19 cellular contexts compared by ENCODE assay signal in the genomic region with DNA sequence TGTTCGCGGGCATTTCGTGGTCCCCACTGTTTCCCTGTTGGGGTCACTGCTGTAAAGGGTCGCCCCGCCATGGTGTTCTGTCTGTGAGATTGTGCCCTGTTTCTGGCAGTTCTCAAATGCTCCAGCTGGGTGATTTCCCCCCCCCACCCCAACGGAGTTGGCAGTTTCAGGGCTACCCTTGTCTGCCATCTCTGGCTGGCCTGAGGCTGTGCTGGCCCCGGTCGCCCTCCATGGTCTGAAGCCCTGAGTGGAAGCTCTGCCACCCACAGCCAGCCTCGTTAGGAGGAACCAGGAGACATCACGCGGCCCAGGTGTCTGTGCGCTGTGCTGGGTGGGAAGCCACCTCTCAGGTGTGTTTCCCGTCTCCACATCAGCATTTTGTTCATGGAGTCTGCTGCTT.
"Had no signal": no experiment of that assay in that cellular context is flagged by ENCODE, and none has a peak within 500 bp of the region (broad histone marks: within the 10 kb centered on the region; RNA-seq: fewer than 3 reads in every experiment).

No MANE protein-coding gene starts in this region.

- H3K9ac ChIP-seq: parathyroid adenoma had no signal

- H3K36me3 ChIP-seq: gastroesophageal sphincter, prostate gland, right lobe of liver, tibial artery, vagina had no signal

- H3K4me3 Mint-ChIP-seq: mesothelial cell of epicardium; natural killer cell; stimulated activated memory B cell treated with anti-CD40 and anti-IgM and Interleukin-4, amounts not matched to agents 10 μg/mL and 1 μg/mL and 100 μg/mL, for 72 hours; stimulated activated naive CD8-positive, alpha-beta T cell treated with anti-CD3 and anti-CD28 coated beads, Interleukin-15, Interleukin-2, amounts not matched to agents 100 ng/mL and 50 ng/mL, for 24 hours had no signal

- H3K9me3 ChIP-seq: esophagus muscularis mucosa, gastroesophageal sphincter, prostate gland, right lobe of liver, tibial artery, upper lobe of left lung, vagina had no signal

- ATAC-seq: gastroesophageal sphincter; left lobe of liver; natural killer cell; right lobe of liver; stimulated activated memory B cell treated with anti-CD40 and anti-IgM and Interleukin-4, amounts not matched to agents 10 μg/mL and 1 μg/mL and 100 μg/mL, for 72 hours had no signal

- H3K9me3 Mint-ChIP-seq: natural killer cell; stimulated activated memory B cell treated with anti-CD40 and anti-IgM and Interleukin-4, amounts not matched to agents 10 μg/mL and 1 μg/mL and 100 μg/mL, for 72 hours; stimulated activated naive CD8-positive, alpha-beta T cell treated with anti-CD3 and anti-CD28 coated beads, Interleukin-15, Interleukin-2, amounts not matched to agents 100 ng/mL and 50 ng/mL, for 24 hours had no signal

- H3K36me3 Mint-ChIP-seq: natural killer cell; stimulated activated memory B cell treated with anti-CD40 and anti-IgM and Interleukin-4, amounts not matched to agents 10 μg/mL and 1 μg/mL and 100 μg/mL, for 72 hours had no signal

- DNase-seq: effector memory CD4-positive, alpha-beta T cell; kidney glomerular epithelial cell; mammary epithelial cell; natural killer cell; right lobe of liver; stimulated activated CD4-positive, alpha-beta T cell treated with anti-CD3 and anti-CD28 coated beads, Interleukin-4, amount 100 ng/mL, for 24 hours; tibial artery had no signal

- H3K79me2 ChIP-seq: hepatocyte, parathyroid adenoma had no signal

- H2AFZ ChIP-seq: hepatocyte, parathyroid adenoma had no signal

- H3K4me2 ChIP-seq: hepatocyte had no signal

- H3K27me3 Mint-ChIP-seq: stimulated activated memory B cell treated with anti-CD40 and anti-IgM and Interleukin-4, amounts not matched to agents 10 μg/mL and 1 μg/mL and 100 μg/mL, for 72 hours; stimulated activated naive CD8-positive, alpha-beta T cell treated with anti-CD3 and anti-CD28 coated beads, Interleukin-15, Interleukin-2, amounts not matched to agents 100 ng/mL and 50 ng/mL, for 24 hours had no signal

- H3K27ac Mint-ChIP-seq: mesothelial cell of epicardium; natural killer cell; stimulated activated memory B cell treated with anti-CD40 and anti-IgM and Interleukin-4, amounts not matched to agents 10 μg/mL and 1 μg/mL and 100 μg/mL, for 72 hours; stimulated activated naive CD8-positive, alpha-beta T cell treated with anti-CD3 and anti-CD28 coated beads, Interleukin-15, Interleukin-2, amounts not matched to agents 100 ng/mL and 50 ng/mL, for 24 hours had no signal

- H3K4me1 ChIP-seq: parathyroid adenoma, prostate gland had no signal

- H3K27ac ChIP-seq: epithelial cell of prostate, esophagus muscularis mucosa, gastroesophageal sphincter, hepatocyte, parathyroid adenoma, prostate gland, right lobe of liver, tibial artery, upper lobe of left lung, vagina had no signal

- H3K4me3 ChIP-seq: esophagus muscularis mucosa, gastroesophageal sphincter, hepatocyte, prostate gland, right lobe of liver, tibial artery, upper lobe of left lung, vagina had no signal

- H3K27me3 ChIP-seq: hepatocyte, right lobe of liver, upper lobe of left lung, vagina had no signal
